18 cellular contexts compared by ENCODE assay signal in genomic region chr2:171279983-171280790, GRCh38.
DNase-seq lines count a peak whose midpoint lies in the region; ATAC-seq, FAIRE-seq and TF ChIP-seq lines count a peak whose summit lies in the region.
"Had no signal": no experiment of that assay in that cellular context is flagged by ENCODE, and none has a peak within 500 bp of the region (broad histone marks: within the 10 kb centered on the region; RNA-seq: fewer than 3 reads in every experiment).

No MANE protein-coding gene starts in this region.

- H3K36me3 ChIP-seq in HepG2 (replicated peaks in 1 of 2; ENCODE audit: control insufficient read depth in 1 of 2, insufficient read depth in 2 of 2, low read length in 2 of 2) (no peaks in the 10 kb centered on the region), right lobe of liver (no peaks in the 10 kb centered on the region), WERI-Rb-1 (no peaks in the 10 kb centered on the region), hepatocyte (replicated peaks; ENCODE audit: insufficient read depth, low read depth) (no peaks in the 10 kb centered on the region)
- H3K36me3 ChIP-seq in effector memory CD4-positive, alpha-beta T cell (ENCODE audit: control insufficient read depth, insufficient read depth, low read length) = no peaks in the 10 kb centered on the region

- H3K4me1 ChIP-seq in HepG2 (ENCODE audit: insufficient read depth, low read length) (peaks cover 22% of the 10 kb centered on the region), right lobe of liver (no peaks in the 10 kb centered on the region), hepatocyte (ENCODE audit: insufficient read depth) (no peaks in the 10 kb centered on the region)
- no peaks in the 10 kb centered on the region for H3K4me1 ChIP-seq in effector memory CD4-positive, alpha-beta T cell (ENCODE audit: control insufficient read depth, insufficient read depth, low read length, poor library complexity, severe bottlenecking)

- H3K9ac ChIP-seq in HepG2 (ENCODE audit: insufficient read depth, low read depth, low read length) = no peak overlapping the region

- FAIRE-seq in HepG2 (lab: Jason Lieb, UNC) = peak; percentile 56
- FAIRE-seq: G401.6 had no signal

- no peaks in the 10 kb centered on the region for H3K9me2 ChIP-seq in hepatocyte (replicated peaks; ENCODE audit: insufficient read depth)

- intact Hi-C loops in HepG2 (cut with micrococcal nuclease; ENCODE audit: unreplicated experiment) = no loop called here
- intact Hi-C loops in right lobe of liver (cut with DNase I) = no loop called here

- TF ChIP-seq EP300 in HepG2 (IDR thresholded peaks at IDR 0.05; ENCODE audit: low read depth in 2 of 2, low read length in 2 of 2) = no peak
- TF ChIP-seq EP300 in HepG2 (CRISPR knock-in tag; IDR thresholded peaks at IDR 0.05; ENCODE audit: borderline replicate concordance) = no peak

- H3K9me3 ChIP-seq in HepG2 (ENCODE audit: low read length) (no peaks in the 10 kb centered on the region), right lobe of liver (no peaks in the 10 kb centered on the region), WERI-Rb-1 (ENCODE audit: severe bottlenecking) (peaks cover 3% of the 10 kb centered on the region), hepatocyte (ENCODE audit: low read depth) (no peaks in the 10 kb centered on the region)
- H3K9me3 ChIP-seq in effector memory CD4-positive, alpha-beta T cell (ENCODE audit: control insufficient read depth, low read length) = no peaks in the 10 kb centered on the region

- no peaks in the 10 kb centered on the region for H3K27me3 ChIP-seq in HepG2 (ENCODE audit: control insufficient read depth in 1 of 2, insufficient read depth in 2 of 2, low read length in 2 of 2)
- H3K27me3 ChIP-seq in right lobe of liver = no peaks in the 10 kb centered on the region
- no peaks in the 10 kb centered on the region for H3K27me3 ChIP-seq in WERI-Rb-1 (ENCODE audit: insufficient read depth, low read depth, severe bottlenecking)
- no peaks in the 10 kb centered on the region for H3K27me3 ChIP-seq in effector memory CD4-positive, alpha-beta T cell (replicated peaks; ENCODE audit: control insufficient read depth, insufficient read depth, low read length, poor library complexity, severe bottlenecking)
- H3K27me3 ChIP-seq in hepatocyte = no peaks in the 10 kb centered on the region

- TF ChIP-seq CTCF in HepG2 (CRISPR knock-in tag; IDR thresholded peaks at IDR 0.05) (no peak), right lobe of liver (IDR thresholded peaks at IDR 0.05) (no peak), WERI-Rb-1 (IDR thresholded peaks at IDR 0.05; ENCODE audit: low read depth, low read length) (no peak), hepatocyte (IDR thresholded peaks at IDR 0.05; ENCODE audit: poor library complexity) (no peak)

- H3K4me3 ChIP-seq in HepG2 (replicated peaks in 1 of 3; ENCODE audit: insufficient read depth in 1 of 3, low read depth in 2 of 3, low read length in 3 of 3) = no peak overlapping the region
- no peak overlapping the region for H3K4me3 ChIP-seq in right lobe of liver
- H3K4me3 ChIP-seq in WERI-Rb-1 (ENCODE audit: low read depth, low read length) = no peak overlapping the region; the same call in none of the 2 replicates
- H3K4me3 ChIP-seq in effector memory CD4-positive, alpha-beta T cell (ENCODE audit: insufficient read depth, low read depth, low read length, poor library complexity, severe bottlenecking) = no peak overlapping the region
- no peak overlapping the region for H3K4me3 ChIP-seq in hepatocyte

- H4K20me1 ChIP-seq in HepG2 (ENCODE audit: insufficient read depth, low read length) = no peaks in the 10 kb centered on the region
- no peaks in the 10 kb centered on the region for H4K20me1 ChIP-seq in hepatocyte (ENCODE audit: insufficient read depth, poor library complexity, severe bottlenecking)

- WGBS in HepG2 (ENCODE audit: low lambda C conversion rate) = 25% methylated on average over 13 of the region's 13 CpGs
- 81% methylated on average over 12 of the region's 13 CpGs for WGBS in right lobe of liver (ENCODE audit: insufficient coverage, low coverage, low lambda C conversion rate, missing lambda C conversion rate)
- 89% methylated on average over 13 of the region's 13 CpGs for WGBS in hepatocyte (ENCODE audit: low lambda C conversion rate, missing lambda C conversion rate)

- POLR2A ChIA-PET in HepG2 (lab: Yijun Ruan, JAX) = no interaction called here

- TF ChIP-seq RAD21 in HepG2 (CRISPR knock-in tag; IDR thresholded peaks at IDR 0.05) = no peak

- no peak overlapping the region for H2AFZ ChIP-seq in HepG2 (ENCODE audit: low read length)
- no peak overlapping the region for H2AFZ ChIP-seq in hepatocyte

- H3K27ac ChIP-seq in HepG2 (ENCODE audit: extremely low read length, insufficient read depth, low read length) (no peak overlapping the region), right lobe of liver (no peak overlapping the region), WERI-Rb-1 (peak overlapping the region; percentile 81), hepatocyte (no peak overlapping the region)
- H3K27ac ChIP-seq in effector memory CD4-positive, alpha-beta T cell (ENCODE audit: insufficient read depth, low read length, poor library complexity, severe bottlenecking) = no peak overlapping the region
- H3K27ac ChIP-seq: C4-2B had no signal

- peak; percentile 53; the same call in 2 of the 3 replicates for ATAC-seq in HepG2
- ATAC-seq in right lobe of liver = no peak

- no peak for TF ChIP-seq POLR2A in HepG2 (IDR thresholded peaks at IDR 0.05; ENCODE audit: insufficient read depth in 1 of 2, low read depth in 2 of 2, low read length in 2 of 2)
- no peak for TF ChIP-seq POLR2A in right lobe of liver (IDR thresholded peaks at IDR 0.05)

- CTCF ChIA-PET in HepG2 (lab: Yijun Ruan, JAX; ENCODE audit: low intra/inter-chr PET ratio, low total read pairs) = no interaction called here

- H3K4me2 ChIP-seq in HepG2 (ENCODE audit: low read depth, low read length) (no peak overlapping the region; the same call in 1 of the 2 replicates), hepatocyte (no peak overlapping the region)

- H3K79me2 ChIP-seq in HepG2 (ENCODE audit: insufficient read depth, low read length) (no peaks in the 10 kb centered on the region), hepatocyte (no peaks in the 10 kb centered on the region)

- DNase-seq in HepG2 (ENCODE audit: low spot score) (peak; percentile 30), right lobe of liver (no peak), NCI-H69 (lab: John Stamatoyannopoulos, UW) (peak; percentile 54), WERI-Rb-1 (peak; percentile 23), AG08396 (ENCODE audit: low spot score) (no peak), hepatocyte (ENCODE audit: low spot score) (no peak), DMS 273 (lab: John Stamatoyannopoulos, UW; ENCODE audit: unreplicated experiment) (no peak)
- DNase-seq in effector memory CD4-positive, alpha-beta T cell = no peak
- DNase-seq: COR-L47, DMS79 treated with DMSO at 0.1 percent for 48 hours, MM.1S, NCI-H1436, NCI-H2029 treated with DMSO at 0.1 percent for 48 hours, NCI-H226, NCI-H526 treated with DMSO at 0.1 percent for 48 hours, SIG-M5 had no signal

- BruUV-seq in HepG2 (replicated peaks; lab: Mats Ljungman, UMichigan) = no TSS peak

- in situ Hi-C loops in HepG2 (cut with HindIII; ENCODE audit: extremely low pct_ligation_motif_present, low pct_unique_long_range_greater_than_20kb) = no loop called here

TF ChIP-seq in HepG2, 621 proteins besides CTCF, POLR2A, EP300 and RAD21 (continues in another document):
- TF ChIP-seq SKI (IDR thresholded peaks at IDR 0.05; ENCODE audit: partially characterized antibody) (no peak), ZBTB37 (CRISPR knock-in tag; IDR thresholded peaks at IDR 0.05) (no peak), GMEB2 (CRISPR knock-in tag; IDR thresholded peaks at IDR 0.05; ENCODE audit: low read depth) (no peak), SIN3B (IDR thresholded peaks at IDR 0.05; ENCODE audit: low read length) (no peak), JUND (CRISPR knock-in tag; IDR thresholded peaks at IDR 0.05) (no peak), POGZ (CRISPR knock-in tag; IDR thresholded peaks at IDR 0.05) (0 out of 2 replicates have a peak, but pooled peaks have one; percentile 40), PBX2 (CRISPR knock-in tag; IDR thresholded peaks at IDR 0.05) (no peak)

Comparison
In these comparisons a context has a peak if more than half of its experiments do, and no peak if none do; other contexts are left out.
1. DNase-seq: peak in HepG2 (single experiment), NCI-H69 (single experiment) and WERI-Rb-1 (single experiment); none in right lobe of liver (0 of 3), effector memory CD4-positive, alpha-beta T cell (0 of 3), AG08396 (single experiment), hepatocyte (single experiment) and DMS 273 (single experiment).